Comparison of ENCODE assay signal across 8 cellular contexts in the genomic region with DNA sequence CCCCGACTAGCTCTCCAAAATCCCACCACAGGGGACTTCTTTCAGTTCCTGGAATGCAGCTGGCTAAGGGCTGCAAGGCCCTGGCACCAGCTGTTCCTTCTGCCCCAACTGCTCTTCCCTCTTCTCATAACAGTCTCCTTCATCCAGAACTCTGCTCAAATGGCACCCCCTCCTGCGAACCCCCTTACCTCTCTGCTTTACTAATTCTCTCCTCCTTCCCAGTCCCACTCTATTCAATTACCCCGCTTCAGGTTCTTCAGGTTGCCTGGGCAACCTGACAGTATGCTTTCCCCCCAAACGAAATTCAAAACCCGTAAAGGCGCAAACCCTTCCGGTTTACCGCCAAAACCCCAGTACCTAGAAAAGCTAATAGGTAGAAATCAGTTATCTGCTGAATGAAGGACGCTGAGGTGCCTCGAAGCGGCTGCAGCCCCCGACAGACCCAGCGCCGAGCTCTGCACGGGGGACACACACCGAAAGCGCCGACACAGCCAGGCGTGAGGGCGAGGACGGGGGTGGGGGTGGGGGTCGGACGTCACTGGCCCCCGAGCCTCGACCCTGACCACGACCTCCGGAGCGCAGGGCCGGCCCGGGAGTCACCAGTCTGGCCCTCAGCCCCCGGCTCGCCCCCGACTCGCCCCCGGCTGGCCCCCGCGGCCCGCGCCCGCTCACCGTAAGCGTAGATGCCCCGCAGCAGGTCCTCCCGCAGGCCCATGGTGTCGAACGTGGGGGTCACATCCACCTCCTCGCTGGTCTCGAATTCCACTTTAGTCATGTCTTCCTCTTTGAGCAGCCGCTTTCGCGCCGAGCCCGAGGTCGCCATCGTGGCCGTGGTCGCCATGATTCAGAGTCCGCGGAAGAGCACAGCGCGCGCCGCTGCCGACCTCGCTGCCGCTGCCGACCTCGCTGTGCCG. TPM values are rescaled to one million over a fixed set of nuclear protein-coding genes. Genes with fewer than 3 reads are reported as not detected.
DNase-seq lines count a peak whose midpoint lies in the region; ATAC-seq, FAIRE-seq and TF ChIP-seq lines count a peak whose summit lies in the region.

No MANE protein-coding gene starts in this region.

- intact Hi-C loops in breast epithelium (cut with DNase I; ENCODE audit: low total_unique reads), result loop anchor here (1.0 kb wide), 1 partner anchor 43 kb away; no protein-coding TSS in a partner anchor

- H3K79me2 ChIP-seq in keratinocyte (ENCODE audit: control insufficient read depth, insufficient read depth, low read length), result peaks cover 57% of the 10 kb centered on the region

- no peaks in the 10 kb centered on the region for H3K9me1 ChIP-seq in keratinocyte (ENCODE audit: control insufficient read depth, extremely low read depth, insufficient read depth, low read length)

- peak overlapping the region; percentile 80 for H2AFZ ChIP-seq in keratinocyte (ENCODE audit: control insufficient read depth, low read length)

- FAIRE-seq in keratinocyte (lab: Jason Lieb, UNC), result no peak

- H3K36me3 ChIP-seq in NT2/D1 (ENCODE audit: insufficient read depth, insufficient read length, low read length) (peaks cover 63% of the 10 kb centered on the region), breast epithelium (peaks cover 5% of the 10 kb centered on the region), keratinocyte (ENCODE audit: control insufficient read depth in 2 of 2, extremely low read depth in 1 of 2, insufficient read depth in 2 of 2, low read length in 2 of 2) (peaks cover 12 to 24% of the 10 kb centered on the region in 2 experiments)

- TF ChIP-seq CTCF in AG04450 (IDR thresholded peaks at IDR 0.05; ENCODE audit: low read depth, low read length) (no peak), breast epithelium (IDR thresholded peaks at IDR 0.05) (no peak), keratinocyte (optimal IDR thresholded peaks at IDR 0.05 in 1 of 3, IDR thresholded peaks at IDR 0.05 in 1 of 3, conservative IDR thresholded peaks at IDR 0.05 in 1 of 3; ENCODE audit: extremely low read depth in 1 of 3, insufficient read depth in 2 of 3, low read length in 3 of 3) (no peak)

- ATAC-seq in GM18505 (IDR thresholded peaks at IDR 0.05; ENCODE audit: unreplicated experiment), result peak; percentile 10
- ATAC-seq in HG03045 (IDR thresholded peaks at IDR 0.05; ENCODE audit: unreplicated experiment), result peak; percentile 28
- peak; percentile 16 for ATAC-seq in stimulated activated memory B cell treated with anti-CD40 and anti-IgM and Interleukin-4, amounts not matched to agents 10 μg/mL and 1 μg/mL and 100 μg/mL, for 72 hours

- CTCF ChIA-PET in AG04450 (lab: Charles Lee), result interaction anchor here (1.4 to 2.6 kb wide), 2 partner anchors 45 to 138 kb away, joined by 5 to 14 read pairs; a partner anchor contains a TSS

- H3K4me2 ChIP-seq in keratinocyte (ENCODE audit: control insufficient read depth, extremely low read depth, insufficient read depth, low read depth, low read length), result peak overlapping the region; percentile 99

- POLR2A ChIA-PET in AG04450 (lab: Yijun Ruan, JAX), result interaction anchor here (0.6 to 1.7 kb wide), 9 partner anchors 41 to 349 kb away, joined by 3 to 20 read pairs (median 4); a partner anchor contains a TSS

- TF ChIP-seq POLR2A in GM18505 (IDR thresholded peaks at IDR 0.05; ENCODE audit: borderline replicate concordance, extremely low read depth, insufficient read depth, insufficient read length) (no peak), breast epithelium (IDR thresholded peaks at IDR 0.05) (no peak)

- dilution Hi-C loops in keratinocyte (cut with MboI; ENCODE audit: extremely low pct_ligation_motif_present, low sequenced_read_pairs), result no loop called here

- H3K4me3 ChIP-seq in AG04450 (ENCODE audit: low read depth, low read length) (peak overlapping the region; percentile 96), NT2/D1 (ENCODE audit: insufficient read length, low read depth) (peak overlapping the region; percentile 94), breast epithelium (peak overlapping the region; percentile 94 to 100 (median 96)), keratinocyte (ENCODE audit: control insufficient read depth in 2 of 3, extremely low read depth in 1 of 3, insufficient read depth in 2 of 3, low read depth in 1 of 3, low read length in 3 of 3) (peak overlapping the region; percentile 80 to 93 (median 90))

- H3K9me3 Mint-ChIP-seq in stimulated activated memory B cell treated with anti-CD40 and anti-IgM and Interleukin-4, amounts not matched to agents 10 μg/mL and 1 μg/mL and 100 μg/mL, for 72 hours, result no peaks in the 10 kb centered on the region

- no peaks in the 10 kb centered on the region for H3K27me3 Mint-ChIP-seq in stimulated activated memory B cell treated with anti-CD40 and anti-IgM and Interleukin-4, amounts not matched to agents 10 μg/mL and 1 μg/mL and 100 μg/mL, for 72 hours

- DNase-seq in AG04450 (ENCODE audit: low read depth, low spot score) (no peak), NT2/D1 (ENCODE audit: low read depth, low spot score) (no peak), breast epithelium (ENCODE audit: low spot score in 2 of 2) (no peak), keratinocyte (ENCODE audit: low read depth, low spot score) (no peak), NCI-H187 treated with DMSO at 0.1 percent for 48 hours (lab: John Stamatoyannopoulos, UW) (no peak)

- peak overlapping the region; percentile 92 for H3K27ac Mint-ChIP-seq in stimulated activated memory B cell treated with anti-CD40 and anti-IgM and Interleukin-4, amounts not matched to agents 10 μg/mL and 1 μg/mL and 100 μg/mL, for 72 hours

- H3K9me3 ChIP-seq in AG04450 (ENCODE audit: control insufficient read depth, insufficient read depth, low read length) (no peaks in the 10 kb centered on the region; the same call in 1 of the 2 replicates), NT2/D1 (ENCODE audit: insufficient read depth, low read length) (no peaks in the 10 kb centered on the region), breast epithelium (no peaks in the 10 kb centered on the region), keratinocyte (ENCODE audit: control insufficient read depth, low read depth, low read length) (no peaks in the 10 kb centered on the region)

- H3K36me3 Mint-ChIP-seq in stimulated activated memory B cell treated with anti-CD40 and anti-IgM and Interleukin-4, amounts not matched to agents 10 μg/mL and 1 μg/mL and 100 μg/mL, for 72 hours, result peaks cover 27% of the 10 kb centered on the region

- H3K9ac ChIP-seq in NT2/D1 (ENCODE audit: insufficient read length, low read depth), result peak overlapping the region; percentile 99
- H3K9ac ChIP-seq in keratinocyte (ENCODE audit: control insufficient read depth, extremely low read depth, insufficient read depth, low read length), result peak overlapping the region; percentile 95

- peaks cover 30% of the 10 kb centered on the region for H3K4me1 Mint-ChIP-seq in stimulated activated memory B cell treated with anti-CD40 and anti-IgM and Interleukin-4, amounts not matched to agents 10 μg/mL and 1 μg/mL and 100 μg/mL, for 72 hours

- peaks cover 16% of the 10 kb centered on the region for H4K20me1 ChIP-seq in keratinocyte (ENCODE audit: control insufficient read depth, extremely low read depth, insufficient read depth, low read length)

- H3K27me3 ChIP-seq in AG04450 (ENCODE audit: control insufficient read depth, insufficient read depth, low read length) (no peaks in the 10 kb centered on the region), NT2/D1 (ENCODE audit: insufficient read depth, insufficient read length) (no peaks in the 10 kb centered on the region), breast epithelium (no peaks in the 10 kb centered on the region), keratinocyte (ENCODE audit: control insufficient read depth, extremely low read depth, insufficient read depth, low read length) (no peaks in the 10 kb centered on the region)

- peak overlapping the region; percentile 2 for H3K27ac ChIP-seq in AG04450 (ENCODE audit: low read depth, low read length)
- H3K27ac ChIP-seq in breast epithelium, result peak overlapping the region; percentile 96 to 98
- peak overlapping the region; percentile 82 for H3K27ac ChIP-seq in keratinocyte (ENCODE audit: control insufficient read depth, insufficient read depth, low read length)

- peak overlapping the region; percentile 92 for H3K4me3 Mint-ChIP-seq in stimulated activated memory B cell treated with anti-CD40 and anti-IgM and Interleukin-4, amounts not matched to agents 10 μg/mL and 1 μg/mL and 100 μg/mL, for 72 hours

- H3K4me1 ChIP-seq in NT2/D1 (ENCODE audit: insufficient read depth, insufficient read length) (peaks cover 6% of the 10 kb centered on the region), breast epithelium (peaks cover 3 to 12% of the 10 kb centered on the region in 2 donors), keratinocyte (ENCODE audit: control insufficient read depth, extremely low read depth, insufficient read depth, low read length) (peaks cover 21% of the 10 kb centered on the region)

RNA-seq across cellular contexts. Expression of a gene that starts 0.6 kb away (rescaled TPM):
- polyA plus RNA-seq in AG04450 (2011; rRNA removed) (96.1 and 103 TPM in 2 replicates), keratinocyte (78.9 to 143 TPM (median 125 TPM) in 3 replicates)
- polyA minus RNA-seq in AG04450 (2011; rRNA and poly(A)+ RNA removed), result 61.7 and 66.0 TPM in 2 replicates
- total RNA-seq in breast epithelium, result 10 to 100 TPM; 46.2 to 93.1 (median 67.9) TPM
- polyA plus RNA-seq in keratinocyte (2011; ENCODE audit: low read depth), result 86.2 TPM
- 64.6 and 85.6 TPM in 2 replicates for polyA plus RNA-seq in keratinocyte (2011; cell fraction: cytosol; rRNA removed)
- 109 and 121 TPM in 2 replicates for polyA plus RNA-seq in keratinocyte (2011; cell fraction: nucleus; rRNA removed)
- 91.3 and 155 TPM in 2 replicates for polyA plus RNA-seq in keratinocyte (2012; ENCODE audit: low replicate concordance)
- polyA minus RNA-seq in keratinocyte, result 38.2 to 96.6 TPM (median 66.7 TPM) in 3 replicates
- 51.2 TPM for polyA minus RNA-seq in keratinocyte (2011; cell fraction: cytosol; rRNA and poly(A)+ RNA removed)
- 43.3 and 64.2 TPM in 2 replicates for polyA minus RNA-seq in keratinocyte (2011; cell fraction: nucleus; rRNA and poly(A)+ RNA removed)

RNA-seq across cellular contexts. Expression of a gene that starts 23.5 kb away (rescaled TPM):
- polyA plus RNA-seq in AG04450 (2011; rRNA removed) (not detected in 2 replicates), keratinocyte (0.23 to 1.6 TPM (median 0.49 TPM) in 3 replicates)
- polyA minus RNA-seq in AG04450 (2011; rRNA and poly(A)+ RNA removed), result not detected in 2 replicates
- 10 to 100 TPM in 1 of 3 donors, 1 to 10 TPM in 1, under 1 TPM in 1; 0.32 to 13.8 (median 9.4) TPM for total RNA-seq in breast epithelium
- 11.9 TPM for polyA plus RNA-seq in keratinocyte (2011; ENCODE audit: low read depth)
- polyA plus RNA-seq in keratinocyte (2011; cell fraction: cytosol; rRNA removed), result 0.23 and 0.57 TPM in 2 replicates
- polyA plus RNA-seq in keratinocyte (2011; cell fraction: nucleus; rRNA removed), result 1.1 and 2.5 TPM in 2 replicates
- 0.40 and 9.8 TPM in 2 replicates for polyA plus RNA-seq in keratinocyte (2012; ENCODE audit: low replicate concordance)
- polyA minus RNA-seq in keratinocyte, result 0.73 to 0.74 TPM in 2 of 3 replicates, not detected in the other
- not detected for polyA minus RNA-seq in keratinocyte (2011; cell fraction: cytosol; rRNA and poly(A)+ RNA removed)
- polyA minus RNA-seq in keratinocyte (2011; cell fraction: nucleus; rRNA and poly(A)+ RNA removed), result 1.3 and 2.2 TPM in 2 replicates

RNA-seq across cellular contexts. Expression of a gene that starts 45.0 kb away (rescaled TPM):
- 3.8 and 6.0 TPM in 2 replicates for polyA plus RNA-seq in AG04450 (2011; rRNA removed)
- 2.9 and 3.9 TPM in 2 replicates for polyA minus RNA-seq in AG04450 (2011; rRNA and poly(A)+ RNA removed)
- 10 to 100 TPM; 40.6 to 80.3 (median 56.5) TPM for total RNA-seq in breast epithelium
- 3.2 to 9.8 TPM (median 5.8 TPM) in 3 replicates for polyA plus RNA-seq in keratinocyte
- polyA plus RNA-seq in keratinocyte (2011; ENCODE audit: low read depth), result 8.9 TPM
- 2.3 and 7.6 TPM in 2 replicates for polyA plus RNA-seq in keratinocyte (2011; cell fraction: cytosol; rRNA removed)
- 28.2 and 48.8 TPM in 2 replicates for polyA plus RNA-seq in keratinocyte (2011; cell fraction: nucleus; rRNA removed)
- polyA plus RNA-seq in keratinocyte (2012; ENCODE audit: low replicate concordance), result 18.0 and 34.2 TPM in 2 replicates
- 2.8 to 8.1 TPM (median 5.3 TPM) in 3 replicates for polyA minus RNA-seq in keratinocyte
- 20.1 TPM for polyA minus RNA-seq in keratinocyte (2011; cell fraction: cytosol; rRNA and poly(A)+ RNA removed)
- polyA minus RNA-seq in keratinocyte (2011; cell fraction: nucleus; rRNA and poly(A)+ RNA removed), result 26.7 and 27.4 TPM in 2 replicates

Comparison
In these comparisons a context has a peak if more than half of its experiments do, and no peak if none do; other contexts are left out.
1. H3K27ac ChIP-seq: peak in every context shown above with its lines; median percentile 97 in breast epithelium; 82 in keratinocyte; 2 in AG04450.